ENCODE assay signal across 18 cellular contexts in the genomic region with DNA sequence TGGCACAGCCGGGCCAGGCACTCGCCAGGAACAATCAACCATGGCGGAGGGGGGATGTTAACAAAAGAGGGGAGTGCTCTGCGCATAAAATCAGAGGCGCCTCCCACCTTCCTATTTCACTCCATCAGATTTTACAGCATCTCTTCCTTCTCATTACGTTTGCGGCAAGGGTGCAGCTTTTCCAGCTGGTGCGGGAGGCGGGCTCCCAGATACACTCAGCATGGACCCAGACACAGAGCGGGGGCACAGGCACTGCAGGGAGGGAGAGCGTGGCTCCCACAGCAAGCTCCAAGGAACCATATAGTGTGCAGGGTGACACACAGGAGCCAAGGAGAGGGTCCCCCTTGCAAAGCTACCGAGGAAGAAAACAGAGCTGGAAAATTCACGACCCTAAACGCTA.
DNase-seq lines count a peak whose midpoint lies in the region; ATAC-seq and TF ChIP-seq lines count a peak whose summit lies in the region.
"Had no signal": no experiment of that assay in that cellular context is flagged by ENCODE, and none has a peak within 500 bp of the region (broad histone marks: within the 10 kb centered on the region; RNA-seq: fewer than 3 reads in every experiment).

No MANE protein-coding gene starts in this region.

- peak overlapping the region; percentile 64 to 81 for H3K27ac Mint-ChIP-seq in natural killer cell treated with Interleukin-12 subunit alpha and Interleukin-12 subunit beta and Interleukin-15 and Interleukin-18, amount 100 ng/mL, for 72 hours
- H3K27ac Mint-ChIP-seq in natural killer cell (peak overlapping the region in 1 of 2 donors; percentile 25), brain (peak overlapping the region in 4 of 5 experiments; percentile 41 to 93 (median 88))
- no peak overlapping the region for H3K27ac Mint-ChIP-seq in naive thymus-derived CD8-positive, alpha-beta T cell
- H3K27ac Mint-ChIP-seq: CD4-positive, alpha-beta T cell had no signal

- DNase-seq in natural killer cell treated with Interleukin-12 subunit alpha and Interleukin-12 subunit beta and Interleukin-15 and Interleukin-18, amount 100 ng/mL, for 72 hours (ENCODE audit: low spot score): peak; percentile 51
- no peak for DNase-seq in natural killer cell
- DNase-seq in left kidney (ENCODE audit: low read depth, low spot score): peak; percentile 35
- DNase-seq in SKM-1 (lab: John Stamatoyannopoulos, UW; ENCODE audit: unreplicated experiment): no peak
- DNase-seq in naive thymus-derived CD8-positive, alpha-beta T cell: no peak
- no peak for DNase-seq in cortex of kidney (lab: John Stamatoyannopoulos, UW)
- DNase-seq: Caco-2; CD4-positive, alpha-beta T cell; GOT3; IMR-90; MM.1S; NCI-H1417; NCI-H1694; NCI-H2029 treated with DMSO at 0.1 percent for 48 hours; NCI-H526 treated with DMSO at 0.1 percent for 48 hours; SHP77 treated with DMSO at 0.1 percent for 48 hours had no signal

- H3K4me1 Mint-ChIP-seq in natural killer cell treated with Interleukin-12 subunit alpha and Interleukin-12 subunit beta and Interleukin-15 and Interleukin-18, amount 100 ng/mL, for 72 hours (ENCODE audit: low read depth in 2 of 2): peaks cover 35 to 53% of the 10 kb centered on the region in 2 donors
- H3K4me1 Mint-ChIP-seq in natural killer cell (peaks cover 31 to 34% of the 10 kb centered on the region in 2 donors), brain (peaks cover 62% of the 10 kb centered on the region)
- peaks cover 2 to 13% (median 11%) of the 10 kb centered on the region in 4 donors for H3K4me1 Mint-ChIP-seq in naive thymus-derived CD8-positive, alpha-beta T cell

- H3K36me3 Mint-ChIP-seq in natural killer cell treated with Interleukin-12 subunit alpha and Interleukin-12 subunit beta and Interleukin-15 and Interleukin-18, amount 100 ng/mL, for 72 hours: peaks cover 4% of the 10 kb centered on the region
- H3K36me3 Mint-ChIP-seq in natural killer cell (no peaks in the 10 kb centered on the region), brain (peaks cover 38% of the 10 kb centered on the region)
- H3K36me3 Mint-ChIP-seq in naive thymus-derived CD8-positive, alpha-beta T cell: peaks cover 5 to 14% (median 10%) of the 10 kb centered on the region in 3 donors

- ATAC-seq in natural killer cell treated with Interleukin-12 subunit alpha and Interleukin-12 subunit beta and Interleukin-15 and Interleukin-18, amount 100 ng/mL, for 72 hours: no peak
- no peak for ATAC-seq in natural killer cell
- ATAC-seq in naive thymus-derived CD8-positive, alpha-beta T cell: no peak
- ATAC-seq: Panc1 had no signal

- intact Hi-C loops in natural killer cell (cut with micrococcal nuclease): no loop called here

- H3K9me3 Mint-ChIP-seq in natural killer cell treated with Interleukin-12 subunit alpha and Interleukin-12 subunit beta and Interleukin-15 and Interleukin-18, amount 100 ng/mL, for 72 hours: no peaks in the 10 kb centered on the region
- H3K9me3 Mint-ChIP-seq in natural killer cell: no peaks in the 10 kb centered on the region
- H3K9me3 Mint-ChIP-seq in brain: peaks cover 0 to 6% (median 0%) of the 10 kb centered on the region in 5 experiments
- H3K9me3 Mint-ChIP-seq in naive thymus-derived CD8-positive, alpha-beta T cell: no peaks in the 10 kb centered on the region
- H3K9me3 Mint-ChIP-seq: CD4-positive, alpha-beta T cell had no signal

- H3K27me3 Mint-ChIP-seq in natural killer cell treated with Interleukin-12 subunit alpha and Interleukin-12 subunit beta and Interleukin-15 and Interleukin-18, amount 100 ng/mL, for 72 hours: no peaks in the 10 kb centered on the region
- H3K27me3 Mint-ChIP-seq in natural killer cell (ENCODE audit: low read depth in 2 of 2) (no peaks in the 10 kb centered on the region), brain (no peaks in the 10 kb centered on the region)
- no peaks in the 10 kb centered on the region for H3K27me3 Mint-ChIP-seq in naive thymus-derived CD8-positive, alpha-beta T cell
- H3K27me3 Mint-ChIP-seq: CD4-positive, alpha-beta T cell had no signal

- POLR2A ChIA-PET in naive thymus-derived CD8-positive, alpha-beta T cell (lab: Charles Lee): no interaction called here

- TF ChIP-seq CTCF in natural killer cell (IDR thresholded peaks at IDR 0.05) (no peak), brain (conservative IDR thresholded peaks at IDR 0.05) (no peak)

- H3K4me3 Mint-ChIP-seq in natural killer cell treated with Interleukin-12 subunit alpha and Interleukin-12 subunit beta and Interleukin-15 and Interleukin-18, amount 100 ng/mL, for 72 hours: no peak overlapping the region
- no peak overlapping the region for H3K4me3 Mint-ChIP-seq in natural killer cell
- no peak overlapping the region for H3K4me3 Mint-ChIP-seq in brain
- no peak overlapping the region for H3K4me3 Mint-ChIP-seq in naive thymus-derived CD8-positive, alpha-beta T cell
- H3K4me3 Mint-ChIP-seq: CD4-positive, alpha-beta T cell had no signal

Comparison
In these comparisons a context has a peak if more than half of its experiments do, and no peak if none do; other contexts are left out.
1. DNase-seq: peak in natural killer cell treated with Interleukin-12 subunit alpha and Interleukin-12 subunit beta and Interleukin-15 and Interleukin-18, amount 100 ng/mL, for 72 hours (single experiment) and left kidney (single experiment); none in natural killer cell (single experiment), SKM-1 (single experiment), naive thymus-derived CD8-positive, alpha-beta T cell (0 of 10) and cortex of kidney (single experiment).
2. H3K27ac Mint-ChIP-seq: peak in natural killer cell treated with Interleukin-12 subunit alpha and Interleukin-12 subunit beta and Interleukin-15 and Interleukin-18, amount 100 ng/mL, for 72 hours (2 of 2) and brain (4 of 5); none in naive thymus-derived CD8-positive, alpha-beta T cell (0 of 10).